In genomic region chr1:15803380-15803779, GRCh38 we compare ENCODE assay signal across 9 cellular contexts. TPM values are rescaled to one million over a fixed set of nuclear protein-coding genes. Genes with fewer than 3 reads are reported as not detected.
DNase-seq lines count a peak whose midpoint lies in the region; ATAC-seq, FAIRE-seq and TF ChIP-seq lines count a peak whose summit lies in the region.
"Had no signal": no experiment of that assay in that cellular context is flagged by ENCODE, and none has a peak within 500 bp of the region (broad histone marks: within the 10 kb centered on the region; RNA-seq: fewer than 3 reads in every experiment).

No MANE protein-coding gene starts in this region.

- no peak overlapping the region for H3K27ac Mint-ChIP-seq in stimulated activated effector memory CD8-positive, alpha-beta T cell treated with anti-CD3 and anti-CD28 coated beads, Interleukin-12 subunit alpha, Interleukin-12 subunit beta, amount 100 ng/mL, for 72 hours
- H3K27ac Mint-ChIP-seq: activated naive CD8-positive, alpha-beta T cell had no signal

- DNase-seq in AG09309 (ENCODE audit: low read depth) = no peak
- peak; percentile 49 for DNase-seq in GM10266 (ENCODE audit: extremely low spot score)
- no peak for DNase-seq in RWPE1 (ENCODE audit: low spot score)
- DNase-seq in erythroblast (lab: John Stamatoyannopoulos, UW) = peak; percentile 32 to 58
- no peak for DNase-seq in stimulated activated effector memory CD8-positive, alpha-beta T cell treated with anti-CD3 and anti-CD28 coated beads, Interleukin-12 subunit alpha, Interleukin-12 subunit beta, amount 100 ng/mL, for 72 hours (ENCODE audit: low spot score in 2 of 2)
- no peak for DNase-seq in MG63
- no peak for DNase-seq in H54 (ENCODE audit: insufficient read length, low spot score)
- DNase-seq in NCI-H2171 treated with DMSO at 0.1 percent for 48 hours (lab: John Stamatoyannopoulos, UW) = no peak

- TF ChIP-seq CTCF in AG09309 (IDR thresholded peaks at IDR 0.05; ENCODE audit: control insufficient read depth, insufficient read depth, low read depth, low read length, missing control alignments) (peak; percentile 37), GM10266 (IDR thresholded peaks at IDR 0.05; ENCODE audit: control insufficient read depth, insufficient read depth, low read depth, missing control alignments) (peak; percentile 46), RWPE1 (conservative IDR thresholded peaks at IDR 0.05; ENCODE audit: low read depth) (no peak; the same call in 1 of the 2 replicates)

- H3K9me3 Mint-ChIP-seq in stimulated activated effector memory CD8-positive, alpha-beta T cell treated with anti-CD3 and anti-CD28 coated beads, Interleukin-12 subunit alpha, Interleukin-12 subunit beta, amount 100 ng/mL, for 72 hours = no peaks in the 10 kb centered on the region

- TF ChIP-seq POLR2A in erythroblast (IDR thresholded peaks at IDR 0.05; ENCODE audit: low read length) = no peak
- no peak for TF ChIP-seq POLR2A in H54 (IDR thresholded peaks at IDR 0.05; ENCODE audit: low read depth, low read length)

- H3K4me3 Mint-ChIP-seq in stimulated activated effector memory CD8-positive, alpha-beta T cell treated with anti-CD3 and anti-CD28 coated beads, Interleukin-12 subunit alpha, Interleukin-12 subunit beta, amount 100 ng/mL, for 72 hours = no peak overlapping the region
- H3K4me3 Mint-ChIP-seq: activated naive CD8-positive, alpha-beta T cell had no signal

- POLR2A ChIA-PET in RWPE1 (lab: Yijun Ruan, JAX; ENCODE audit: low non-redundant PET) = no interaction called here

- no peaks in the 10 kb centered on the region for H3K9me3 ChIP-seq in MG63

- no peaks in the 10 kb centered on the region for H3K27me3 ChIP-seq in MG63

- no peak overlapping the region for H3K4me3 ChIP-seq in AG09309 (ENCODE audit: control insufficient read depth, low read depth, low read length)
- H3K4me3 ChIP-seq in MG63 = no peak overlapping the region

- peaks cover 7% of the 10 kb centered on the region for H3K4me1 Mint-ChIP-seq in stimulated activated effector memory CD8-positive, alpha-beta T cell treated with anti-CD3 and anti-CD28 coated beads, Interleukin-12 subunit alpha, Interleukin-12 subunit beta, amount 100 ng/mL, for 72 hours

- peak; percentile 44 for ATAC-seq in stimulated activated effector memory CD8-positive, alpha-beta T cell treated with anti-CD3 and anti-CD28 coated beads, Interleukin-12 subunit alpha, Interleukin-12 subunit beta, amount 100 ng/mL, for 72 hours

- CTCF ChIA-PET in RWPE1 (lab: Yijun Ruan, JAX) = interaction anchor here (0.7 to 1.5 kb wide), 5 partner anchors 12 to 191 kb away, joined by 3 to 8 read pairs (median 3); partner anchors contain the start of gene SPEN

- no peaks in the 10 kb centered on the region for H3K36me3 Mint-ChIP-seq in stimulated activated effector memory CD8-positive, alpha-beta T cell treated with anti-CD3 and anti-CD28 coated beads, Interleukin-12 subunit alpha, Interleukin-12 subunit beta, amount 100 ng/mL, for 72 hours
- H3K36me3 Mint-ChIP-seq: activated naive CD8-positive, alpha-beta T cell had no signal

- FAIRE-seq in H54 (lab: Jason Lieb, UNC) = no peak

- H3K36me3 ChIP-seq in MG63 = no peaks in the 10 kb centered on the region

- H3K27ac ChIP-seq in RWPE1 = peak overlapping the region; percentile 24

RNA-seq across cellular contexts. Expression of gene UQCRHL, which starts 4.1 kb away (rescaled TPM):
- total RNA-seq in MG63 (2014; rRNA removed; shearing (Covaris generic); ENCODE audit: low replicate concordance) = 4.7 and 6.2 TPM in 2 replicates

RNA-seq across cellular contexts. Expression of gene SPEN, which starts 44.1 kb away (rescaled TPM):
- total RNA-seq in MG63 (2014; rRNA removed; shearing (Covaris generic); ENCODE audit: low replicate concordance) = 3.3 and 4.8 TPM in 2 replicates

RNA-seq across cellular contexts. Expression of gene FBLIM1, which starts 44.8 kb away (rescaled TPM):
- 17.5 and 23.1 TPM in 2 replicates for total RNA-seq in MG63 (2014; rRNA removed; shearing (Covaris generic); ENCODE audit: low replicate concordance)

Comparison
In these comparisons a context has a peak if more than half of its experiments do, and no peak if none do; other contexts are left out.
1. DNase-seq: peak in GM10266 (single experiment) and erythroblast (2 of 2); none in AG09309 (single experiment), RWPE1 (single experiment), stimulated activated effector memory CD8-positive, alpha-beta T cell treated with anti-CD3 and anti-CD28 coated beads, Interleukin-12 subunit alpha, Interleukin-12 subunit beta, amount 100 ng/mL, for 72 hours (0 of 2), MG63 (single experiment), H54 (single experiment) and NCI-H2171 treated with DMSO at 0.1 percent for 48 hours (single experiment).